8 cellular contexts compared by ENCODE assay signal in genomic region chrX:40644175-40644574, GRCh38. TPM values are rescaled to one million over a fixed set of nuclear protein-coding genes. Genes with fewer than 3 reads are reported as not detected.
DNase-seq lines count a peak whose midpoint lies in the region; ATAC-seq and TF ChIP-seq lines count a peak whose summit lies in the region.

No MANE protein-coding gene starts in this region.

- H2AFZ ChIP-seq in KMS-11 (ENCODE audit: low read depth), result no peak overlapping the region

- TF ChIP-seq POLR2A in body of pancreas (IDR thresholded peaks at IDR 0.05), result no peak

- DNase-seq in A673 (ENCODE audit: low spot score) (no peak), body of pancreas (peak in 1 of 4 donors; percentile 12), lung microvascular endothelial cell (ENCODE audit: low read depth in 2 of 2) (peak; percentile 37 to 39), DMS114 treated with DMSO at 0.1 percent for 48 hours (lab: John Stamatoyannopoulos, UW; ENCODE audit: unreplicated experiment) (no peak)
- DNase-seq in effector CD4-positive, alpha-beta T cell, result no peak

- BruUV-seq in A673 (replicated peaks; lab: Mats Ljungman, UMichigan), result no TSS peak

- H3K79me2 ChIP-seq in KMS-11 (ENCODE audit: insufficient read depth, low read depth), result peaks cover 42% of the 10 kb centered on the region

- H3K27ac ChIP-seq in A673 (ENCODE audit: low read depth, low read length, poor library complexity, severe bottlenecking) (peak overlapping the region; percentile 45), KMS-11 (peak overlapping the region; percentile 53; the same call in 1 of the 2 replicates), body of pancreas (peak overlapping the region in 3 of 4 donors; percentile 55 to 85 (median 74))

- 37 to 49% methylated on average over 5 of the region's 5 CpGs for WGBS in body of pancreas, 2 donors

- H3K27me3 ChIP-seq in A673 (replicated peaks; ENCODE audit: insufficient read depth, low read depth, low read length, poor library complexity) (no peaks in the 10 kb centered on the region), KMS-11 (ENCODE audit: insufficient read depth, low read depth) (no peaks in the 10 kb centered on the region), body of pancreas (no peaks in the 10 kb centered on the region)

- H3K4me3 ChIP-seq in A673 (ENCODE audit: low read depth, low read length, poor library complexity, severe bottlenecking) (peak overlapping the region; percentile 30), KMS-11 (IDR thresholded peaks at IDR 0.05; ENCODE audit: insufficient read depth, low read depth, low read length) (no peak overlapping the region), body of pancreas (no peak overlapping the region)

- CTCF ChIA-PET in A673 (lab: Charles Lee), result no interaction called here

- no peaks in the 10 kb centered on the region for H4K20me1 ChIP-seq in KMS-11 (ENCODE audit: insufficient read depth)

- H3K36me3 ChIP-seq in A673 (ENCODE audit: insufficient read depth, low read length, poor library complexity, severe bottlenecking) (peaks cover 10% of the 10 kb centered on the region), KMS-11 (ENCODE audit: insufficient read depth) (no peaks in the 10 kb centered on the region), body of pancreas (replicated peaks in 1 of 2; ENCODE audit: insufficient read depth in 1 of 2, low read depth in 2 of 2) (no peaks in the 10 kb centered on the region)

- H3K4me1 ChIP-seq in A673 (ENCODE audit: insufficient read depth, low read length, poor library complexity, severe bottlenecking) (no peaks in the 10 kb centered on the region), KMS-11 (ENCODE audit: low read depth, poor library complexity, severe bottlenecking) (peaks cover 20% of the 10 kb centered on the region), body of pancreas (peaks cover 21% of the 10 kb centered on the region)

- peak overlapping the region; percentile 37; the same call in 1 of the 2 replicates for H3K9ac ChIP-seq in KMS-11

- ATAC-seq in body of pancreas (no peak), GM19455 (IDR thresholded peaks at IDR 0.05; ENCODE audit: unreplicated experiment) (no peak), HG02970 (IDR thresholded peaks at IDR 0.05; ENCODE audit: low FRiP score, unreplicated experiment) (no peak)

- TF ChIP-seq CTCF in A673 (conservative IDR thresholded peaks at IDR 0.05; ENCODE audit: low read depth, low read length), result no peak
- no peak for TF ChIP-seq CTCF in KMS-11 (conservative IDR thresholded peaks at IDR 0.05; ENCODE audit: low read depth, low read length)
- TF ChIP-seq CTCF in body of pancreas (IDR thresholded peaks at IDR 0.05), result no peak

- no peaks in the 10 kb centered on the region for H3K9me3 ChIP-seq in A673 (ENCODE audit: low read depth, low read length, poor library complexity, severe bottlenecking)
- H3K9me3 ChIP-seq in body of pancreas, result no peaks in the 10 kb centered on the region

- H3K4me2 ChIP-seq in KMS-11, result peak overlapping the region; percentile 95

- POLR2A ChIA-PET in A673 (lab: Charles Lee; ENCODE audit: low non-redundant PET), result no interaction called here

- intact Hi-C loops in A673 (cut with micrococcal nuclease; ENCODE audit: unreplicated experiment) (no loop called here), body of pancreas (cut with DNase I) (no loop called here)

RNA-seq across cellular contexts. Expression of gene CXorf38, which starts 3.2 kb away (rescaled TPM):
- 8.1 and 10.1 TPM in 2 replicates for total RNA-seq in A673 (2021)
- total RNA-seq in body of pancreas, result 10 to 100 TPM; 10.6 to 10.9 TPM
- total RNA-seq in lung microvascular endothelial cell, result 8.1 and 11.1 TPM in 2 replicates

RNA-seq across cellular contexts. Expression of gene MPC1L, which starts 20.9 kb away (rescaled TPM):
- total RNA-seq in A673 (2021), result not detected in 2 replicates
- total RNA-seq in body of pancreas, result not detected
- not detected in 2 replicates for total RNA-seq in lung microvascular endothelial cell

Comparison
In these comparisons a context has a peak if more than half of its experiments do, and no peak if none do; other contexts are left out.
1. DNase-seq: peak in lung microvascular endothelial cell (2 of 2); none in A673 (single experiment), DMS114 treated with DMSO at 0.1 percent for 48 hours (single experiment) and effector CD4-positive, alpha-beta T cell (single experiment).
2. Peak in every context shown above with its lines, with median percentiles within 50 percentile points of each other: H3K27ac ChIP-seq.